ENCODE assay signal across 35 cellular contexts in the genomic region with DNA sequence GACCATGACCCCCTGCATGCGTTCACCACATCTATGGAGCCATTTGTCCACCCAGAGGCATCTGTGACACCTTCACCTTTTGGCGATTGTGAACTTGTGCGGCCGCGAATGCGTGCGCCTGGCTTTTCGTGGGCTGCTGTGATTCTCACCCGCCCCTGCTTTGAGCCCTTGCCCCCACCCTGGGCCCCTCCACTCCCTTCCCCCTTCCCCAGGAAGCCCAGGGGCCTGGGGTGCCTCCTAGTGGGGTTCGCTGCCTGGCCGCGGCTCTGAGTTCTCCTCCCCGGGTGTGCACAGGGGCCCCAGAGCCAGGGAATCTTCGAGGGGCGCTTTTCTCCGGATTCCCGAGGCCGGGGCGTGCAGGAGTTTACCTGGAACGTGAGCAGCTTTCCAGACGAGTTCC.
"Had no signal": no experiment of that assay in that cellular context is flagged by ENCODE, and none has a peak within 500 bp of the region (broad histone marks: within the 10 kb centered on the region; RNA-seq: fewer than 3 reads in every experiment).

No MANE protein-coding gene starts in this region.

- H3K9me3 ChIP-seq: MG63 had no signal

- H3K27ac ChIP-seq: KMS-11 had no signal

- H3K36me3 ChIP-seq: MG63 had no signal

- H3K4me2 ChIP-seq: KMS-11 had no signal

- H3K9ac ChIP-seq: KMS-11 had no signal

- H3K4me3 ChIP-seq: MG63 had no signal

- DNase-seq: Karpas-422, Kasumi-1, MG63, MM.1S, MV-4-11, NCI-H1048, NCI-H1092, NCI-H1092 treated with DMSO at 0.1 percent for 48 hours, NCI-H1105, NCI-H1105 treated with DMSO at 0.1 percent for 48 hours, NCI-H1417, NCI-H1417 treated with DMSO at 0.1 percent for 48 hours, NCI-H1436, NCI-H1436 treated with DMSO at 0.1 percent for 48 hours, NCI-H146, NCI-H1694, NCI-H1694 treated with DMSO at 0.1 percent for 48 hours, NCI-H187, NCI-H187 treated with DMSO at 0.1 percent for 48 hours, NCI-H1930, NCI-H2029, NCI-H2029 treated with DMSO at 0.1 percent for 48 hours, NCI-H2081, NCI-H2081 treated with DMSO at 0.1 percent for 48 hours, NCI-H2107, NCI-H2171, NCI-H2171 treated with DMSO at 0.1 percent for 48 hours, NCI-H2227 treated with DMSO at 0.1 percent for 48 hours, NCI-H226, NCI-H345, NCI-H446, NCI-H446 treated with DMSO at 0.1 percent for 48 hours, NCI-H510A, NCI-H510A treated with DMSO at 0.1 percent for 48 hours had no signal
